Comparison of ENCODE assay signal across 34 cellular contexts in genomic region chr5:79417495-79417894, GRCh38.
"Had no signal": no experiment of that assay in that cellular context is flagged by ENCODE, and none has a peak within 500 bp of the region (broad histone marks: within the 10 kb centered on the region; RNA-seq: fewer than 3 reads in every experiment).

No MANE protein-coding gene starts in this region.

- H3K4me3 Mint-ChIP-seq: activated B cell treated with CpG ODN at 0.5 μM for 24 hours; activated CD4-positive, alpha-beta memory T cell treated with anti-CD3 and anti-CD28 coated beads for 36 hours; activated CD4-positive, alpha-beta T cell treated with anti-CD3 and anti-CD28 coated beads, Interleukin-2, amount 10 ng/mL, durations not matched to agents 24 days and 14 days; activated CD8-positive, alpha-beta T cell treated with anti-CD3 and anti-CD28 coated beads for 36 hours; activated naive CD4-positive, alpha-beta T cell treated with anti-CD3 and anti-CD28 coated beads for 36 hours; activated naive CD8-positive, alpha-beta T cell treated with anti-CD3 and anti-CD28 coated beads for 36 hours; activated T-cell treated with anti-CD3 and anti-CD28 coated beads, Interleukin-2, amount 50 U/mL, for 4 hours; activated T-cell treated with anti-CD3 and anti-CD28 coated beads, Interleukin-2, amount 50 U/mL, for 72 hours; activated T-helper 1 cell treated with anti-CD3 and anti-CD28 coated beads, Interleukin-12 subunit alpha, Interleukin-12 subunit beta, Interleukin-2, Interleukin-4 antibody, amounts not matched to agents 30 ng/mL and 10 ng/mL and 1 ng/mL, durations not matched to agents 14 hours and 24 hours and 36 hours; activated T-helper 17 cell treated with anti-CD3 and anti-CD28 coated beads, Interleukin-2, amount 50 U/mL, for 72 hours; T-helper 1 cell treated with Interleukin-12 subunit alpha and Interleukin-12 subunit beta and Interleukin-4 antibody, amounts not matched to agents 30 μg/mL and 1 μg/mL, for 36 hours; T-helper 2 cell treated with Interferon-gamma antibody and Interleukin-4, amounts not matched to agents 5 μg/mL and 100 μg/mL, for 36 hours had no signal

- DNase-seq: activated B cell treated with CpG ODN at 0.5 μM for 24 hours; activated CD4-positive, alpha-beta memory T cell treated with anti-CD3 and anti-CD28 coated beads for 36 hours; activated CD4-positive, alpha-beta T cell treated with anti-CD3 and anti-CD28 coated beads for 4 hours; activated CD4-positive, alpha-beta T cell treated with anti-CD3 and anti-CD28 coated beads, Interleukin-2, amount 10 ng/mL, durations not matched to agents 24 days and 14 days; activated CD4-positive, alpha-beta T cell treated with anti-CD3 and anti-CD28 coated beads, Interleukin-2, amount 50 U/mL, for 1 hour; activated CD4-positive, alpha-beta T cell treated with anti-CD3 and anti-CD28 coated beads, Interleukin-2, amount 50 U/mL, for 4 hours; activated CD4-positive, CD25-positive, alpha-beta regulatory T cell treated with anti-CD3 and anti-CD28 coated beads, Interleukin-2, amount 50 U/mL, for 72 hours; activated CD8-positive, alpha-beta memory T cell treated with anti-CD3 and anti-CD28 coated beads, Interleukin-2, amount 50 U/mL, for 4 hours; activated CD8-positive, alpha-beta T cell treated with anti-CD3 and anti-CD28 coated beads for 36 hours; activated effector memory CD4-positive, alpha-beta T cell treated with anti-CD3 and anti-CD28 coated beads, Interleukin-2, amount 50 U/mL, for 16 hours; activated gamma-delta T cell treated with Interleukin-2 at 50 U/mL for 16 hours; activated naive CD4-positive, alpha-beta T cell; activated naive CD4-positive, alpha-beta T cell treated with anti-CD3 and anti-CD28 coated beads for 36 hours; activated naive CD4-positive, alpha-beta T cell treated with anti-CD3 and anti-CD28 coated beads, Interleukin-2, amount 50 U/mL, for 16 hours; activated naive CD8-positive, alpha-beta T cell treated with anti-CD3 and anti-CD28 coated beads for 36 hours; activated T-cell treated with anti-CD3 and anti-CD28 coated beads for 4 hours; activated T-cell treated with anti-CD3 and anti-CD28 coated beads, Interleukin-2, amount 50 U/mL, for 1 hour; activated T-cell treated with anti-CD3 and anti-CD28 coated beads, Interleukin-2, amount 50 U/mL, for 4 hours; activated T-cell treated with anti-CD3 and anti-CD28 coated beads, Interleukin-2, amount 50 U/mL, for 72 hours; adrenal gland; amniotic stem cell; aorta; body of pancreas; central memory CD4-positive, alpha-beta T cell; T-helper 2 cell; T-helper 9 cell had no signal

- H3K4me3 ChIP-seq: adrenal gland, body of pancreas, breast epithelium had no signal

- H3K4me1 Mint-ChIP-seq: activated CD4-positive, alpha-beta T cell treated with anti-CD3 and anti-CD28 coated beads, Interleukin-2, amount 10 ng/mL, durations not matched to agents 24 days and 14 days; activated T-helper 17 cell treated with anti-CD3 and anti-CD28 coated beads, Interleukin-2, amount 50 U/mL, for 72 hours had no signal

- H3K36me3 ChIP-seq: adrenal gland, brain microvascular endothelial cell, breast epithelium had no signal

- H3K4me1 ChIP-seq: adrenal gland, body of pancreas, breast epithelium had no signal

- H3K9me3 Mint-ChIP-seq: activated B cell treated with CpG ODN at 0.5 μM for 24 hours; activated CD4-positive, alpha-beta memory T cell treated with anti-CD3 and anti-CD28 coated beads for 36 hours; activated CD4-positive, alpha-beta T cell treated with anti-CD3 and anti-CD28 coated beads, Interleukin-2, amount 10 ng/mL, durations not matched to agents 24 days and 14 days; activated CD8-positive, alpha-beta T cell treated with anti-CD3 and anti-CD28 coated beads for 36 hours; activated naive CD4-positive, alpha-beta T cell treated with anti-CD3 and anti-CD28 coated beads for 36 hours; activated naive CD4-positive, alpha-beta T cell treated with anti-CD3 and anti-CD28 coated beads, Interleukin-2, amount 50 U/mL, for 72 hours; activated naive CD8-positive, alpha-beta T cell treated with anti-CD3 and anti-CD28 coated beads for 36 hours; activated T-cell treated with anti-CD3 and anti-CD28 coated beads, Interleukin-2, amount 50 U/mL, for 4 hours; activated T-cell treated with anti-CD3 and anti-CD28 coated beads, Interleukin-2, amount 50 U/mL, for 72 hours; activated T-helper 1 cell treated with anti-CD3 and anti-CD28 coated beads, Interleukin-12 subunit alpha, Interleukin-12 subunit beta, Interleukin-2, Interleukin-4 antibody, amounts not matched to agents 30 ng/mL and 10 ng/mL and 1 ng/mL, durations not matched to agents 14 hours and 24 hours and 36 hours; activated T-helper 17 cell treated with anti-CD3 and anti-CD28 coated beads, Interleukin-2, amount 50 U/mL, for 72 hours; T-helper 1 cell treated with Interleukin-12 subunit alpha and Interleukin-12 subunit beta and Interleukin-4 antibody, amounts not matched to agents 30 μg/mL and 1 μg/mL, for 36 hours; T-helper 2 cell treated with Interferon-gamma antibody and Interleukin-4, amounts not matched to agents 5 μg/mL and 100 μg/mL, for 36 hours had no signal

- H3K27ac Mint-ChIP-seq: activated B cell treated with CpG ODN at 0.5 μM for 24 hours; activated CD4-positive, alpha-beta memory T cell treated with anti-CD3 and anti-CD28 coated beads for 36 hours; activated CD4-positive, alpha-beta T cell treated with anti-CD3 and anti-CD28 coated beads, Interleukin-2, amount 10 ng/mL, durations not matched to agents 24 days and 14 days; activated CD8-positive, alpha-beta T cell treated with anti-CD3 and anti-CD28 coated beads for 36 hours; activated naive CD4-positive, alpha-beta T cell treated with anti-CD3 and anti-CD28 coated beads for 36 hours; activated naive CD4-positive, alpha-beta T cell treated with anti-CD3 and anti-CD28 coated beads, Interleukin-2, amount 50 U/mL, for 72 hours; activated naive CD8-positive, alpha-beta T cell treated with anti-CD3 and anti-CD28 coated beads for 36 hours; activated T-cell treated with anti-CD3 and anti-CD28 coated beads, Interleukin-2, amount 50 U/mL, for 72 hours; activated T-helper 1 cell treated with anti-CD3 and anti-CD28 coated beads, Interleukin-12 subunit alpha, Interleukin-12 subunit beta, Interleukin-2, Interleukin-4 antibody, amounts not matched to agents 30 ng/mL and 10 ng/mL and 1 ng/mL, durations not matched to agents 14 hours and 24 hours and 36 hours; activated T-helper 17 cell treated with anti-CD3 and anti-CD28 coated beads, Interleukin-2, amount 50 U/mL, for 72 hours; T-helper 1 cell treated with Interleukin-12 subunit alpha and Interleukin-12 subunit beta and Interleukin-4 antibody, amounts not matched to agents 30 μg/mL and 1 μg/mL, for 36 hours; T-helper 2 cell treated with Interferon-gamma antibody and Interleukin-4, amounts not matched to agents 5 μg/mL and 100 μg/mL, for 36 hours had no signal

- H3K27me3 Mint-ChIP-seq: activated B cell treated with CpG ODN at 0.5 μM for 24 hours; activated CD4-positive, alpha-beta memory T cell treated with anti-CD3 and anti-CD28 coated beads for 36 hours; activated CD4-positive, alpha-beta T cell treated with anti-CD3 and anti-CD28 coated beads, Interleukin-2, amount 10 ng/mL, durations not matched to agents 24 days and 14 days; activated CD8-positive, alpha-beta T cell treated with anti-CD3 and anti-CD28 coated beads for 36 hours; activated naive CD8-positive, alpha-beta T cell treated with anti-CD3 and anti-CD28 coated beads for 36 hours; activated T-helper 17 cell treated with anti-CD3 and anti-CD28 coated beads, Interleukin-2, amount 50 U/mL, for 72 hours had no signal

- H3K27ac ChIP-seq: adrenal gland, body of pancreas, brain microvascular endothelial cell, breast epithelium, VCaP had no signal

- H3K9me3 ChIP-seq: adrenal gland, body of pancreas, breast epithelium had no signal

- H3K27me3 ChIP-seq: adrenal gland, body of pancreas, brain microvascular endothelial cell, breast epithelium had no signal

- ATAC-seq: activated CD8-positive, alpha-beta T cell treated with anti-CD3 and anti-CD28 coated beads for 36 hours; activated naive CD4-positive, alpha-beta T cell treated with anti-CD3 and anti-CD28 coated beads, Interleukin-2, amount 50 U/mL, for 72 hours; activated T-cell treated with anti-CD3 and anti-CD28 coated beads, Interleukin-2, amount 50 U/mL, for 4 hours; activated T-cell treated with anti-CD3 and anti-CD28 coated beads, Interleukin-2, amount 50 U/mL, for 72 hours; activated T-helper 17 cell treated with anti-CD3 and anti-CD28 coated beads, Interleukin-2, amount 50 U/mL, for 72 hours; body of pancreas had no signal

- H3K36me3 Mint-ChIP-seq: activated CD4-positive, alpha-beta memory T cell treated with anti-CD3 and anti-CD28 coated beads for 36 hours; activated naive CD4-positive, alpha-beta T cell treated with anti-CD3 and anti-CD28 coated beads, Interleukin-2, amount 50 U/mL, for 72 hours had no signal
